Comparison of ENCODE assay signal across 1 cellular context in genomic region chr17:2024572-2025219, GRCh38.
A peak's percentile ranks its signal among the peaks of the same experiment; 100 is the strongest.
TF ChIP-seq lines count a peak whose summit lies in the region.

No MANE protein-coding gene starts in this region.

TF ChIP-seq in H1, 55 proteins besides CTCF, POLR2A, EP300 and RAD21:
- TF ChIP-seq NRF1 (IDR thresholded peaks at IDR 0.05; ENCODE audit: low read depth, low read length) (no peak), TAF1 (IDR thresholded peaks at IDR 0.05; ENCODE audit: low read depth, low read length) (no peak), SRF (IDR thresholded peaks at IDR 0.05; ENCODE audit: low read depth, low read length) (no peak), CHD2 (IDR thresholded peaks at IDR 0.05; ENCODE audit: low read length) (no peak), BACH1 (IDR thresholded peaks at IDR 0.05; ENCODE audit: low read length) (no peak), CHD1 (IDR thresholded peaks at IDR 0.05; ENCODE audit: low read depth, low read length) (no peak), SP2 (IDR thresholded peaks at IDR 0.05; ENCODE audit: low read length) (no peak), CBX5 (IDR thresholded peaks at IDR 0.05; ENCODE audit: low read depth, low read length) (no peak), CBX8 (IDR thresholded peaks at IDR 0.05; ENCODE audit: borderline replicate concordance, low read depth, low read length) (no peak), POU5F1 (IDR thresholded peaks at IDR 0.05; ENCODE audit: low read depth, low read length) (no peak), HDAC6 (IDR thresholded peaks at IDR 0.05; ENCODE audit: low read depth, low read length) (no peak), MAX (IDR thresholded peaks at IDR 0.05) (peak; percentile 63), RNF2 (IDR thresholded peaks at IDR 0.05; ENCODE audit: borderline replicate concordance, low read depth, low read length, missing control alignments, poor library complexity, severe bottlenecking) (no peak), CTBP2 (IDR thresholded peaks at IDR 0.05; ENCODE audit: borderline replicate concordance, insufficient read depth, insufficient read length, low read length) (no peak), ATF3 (IDR thresholded peaks at IDR 0.05; ENCODE audit: insufficient read depth, low read depth, low read length) (no peak), JUN (IDR thresholded peaks at IDR 0.05; ENCODE audit: low read depth, low read length) (no peak), RBBP5 (IDR thresholded peaks at IDR 0.05; ENCODE audit: borderline replicate concordance, low read depth, low read length) (no peak), KDM1A (IDR thresholded peaks at IDR 0.05; ENCODE audit: borderline replicate concordance, low read length) (no peak), HDAC2 (IDR thresholded peaks at IDR 0.05; ENCODE audit: borderline replicate concordance in 1 of 2, low read depth in 2 of 2, low read length in 2 of 2) (0 out of 4 replicates have a peak, but pooled peaks of 1 of the 2 experiments have one; percentile 10), POLR2AphosphoS5 (IDR thresholded peaks at IDR 0.05; ENCODE audit: low read depth, low read length) (no peak), SUZ12 (IDR thresholded peaks at IDR 0.05; ENCODE audit: low read length) (peak; percentile 99), SAP30 (IDR thresholded peaks at IDR 0.05; ENCODE audit: insufficient read depth, insufficient replicate concordance, low read length) (no peak), FOSL1 (IDR thresholded peaks at IDR 0.05; ENCODE audit: insufficient read depth, low read depth, low read length) (no peak), E2F6 (IDR thresholded peaks at IDR 0.05) (peak; percentile 39; the same call in 1 of the 2 replicates), CREB1 (IDR thresholded peaks at IDR 0.05) (no peak), BRCA1 (IDR thresholded peaks at IDR 0.05; ENCODE audit: low read depth, low read length) (no peak), SIX5 (IDR thresholded peaks at IDR 0.05; ENCODE audit: low read depth, low read length) (no peak), KDM4A (IDR thresholded peaks at IDR 0.05; ENCODE audit: low read depth, low read length, severe bottlenecking) (no peak), EZH2 (IDR thresholded peaks at IDR 0.05; ENCODE audit: low read depth, low read length, severe bottlenecking) (peak; percentile 99), ASH2L (IDR thresholded peaks at IDR 0.05; ENCODE audit: low read length) (no peak), TEAD4 (IDR thresholded peaks at IDR 0.05; ENCODE audit: low read depth, low read length) (no peak), CEBPB (IDR thresholded peaks at IDR 0.05; ENCODE audit: low read depth, low read length) (no peak), TBP (IDR thresholded peaks at IDR 0.05; ENCODE audit: low read depth, low read length) (no peak), RFX5 (IDR thresholded peaks at IDR 0.05; ENCODE audit: borderline replicate concordance, low read depth, low read length) (no peak), SP4 (IDR thresholded peaks at IDR 0.05; ENCODE audit: low read length) (no peak), ZNF274 (IDR thresholded peaks at IDR 0.05; ENCODE audit: borderline replicate concordance, extremely low read depth, low read length) (no peak)
